Comparison of ENCODE assay signal across 12 cellular contexts in the genomic region with DNA sequence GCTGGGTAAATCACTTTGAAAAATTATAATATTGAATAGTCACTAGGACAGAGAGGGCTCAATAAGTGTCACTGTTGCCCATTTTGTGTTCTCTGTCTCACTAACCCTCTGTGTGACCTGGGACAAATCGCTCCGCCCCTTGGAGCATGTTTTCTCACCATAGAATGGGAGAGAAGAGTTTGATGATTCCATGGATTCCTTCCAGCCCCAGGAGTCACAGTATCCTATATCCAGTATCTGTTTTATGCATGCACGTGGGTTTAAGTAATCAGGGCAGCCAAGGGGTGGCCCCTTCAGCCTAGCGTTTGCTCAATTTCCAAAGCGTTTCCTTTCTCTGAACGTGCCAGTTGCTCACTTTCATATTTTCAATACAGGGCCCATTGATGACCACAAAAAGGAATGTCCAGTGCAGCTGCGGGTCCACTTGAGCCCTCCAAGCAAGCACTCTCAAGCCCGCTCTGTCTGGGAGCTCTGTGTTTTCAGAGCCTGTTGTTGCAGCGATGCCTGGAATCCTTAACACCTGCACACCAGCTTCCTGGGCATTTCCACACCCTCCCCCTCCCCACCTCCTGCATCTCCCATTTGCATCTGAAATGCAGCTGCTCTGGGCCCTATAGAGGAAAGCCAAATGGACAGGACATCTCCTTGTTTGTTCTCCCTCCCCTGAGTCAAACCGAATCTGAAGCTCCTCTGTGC.
A peak's percentile ranks its signal among the peaks of the same experiment; 100 is the strongest.
DNase-seq lines count a peak whose midpoint lies in the region; ATAC-seq and TF ChIP-seq lines count a peak whose summit lies in the region.
"Had no signal": no experiment of that assay in that cellular context is flagged by ENCODE, and none has a peak within 500 bp of the region (broad histone marks: within the 10 kb centered on the region; RNA-seq: fewer than 3 reads in every experiment).

No MANE protein-coding gene starts in this region.

- H3K4me1 ChIP-seq in GM23338 (ENCODE audit: insufficient read depth) = peaks cover 15% of the 10 kb centered on the region

- H3K36me3 Mint-ChIP-seq in GM23338 (ENCODE audit: low read depth) (no peaks in the 10 kb centered on the region; the same call in 2 of the 3 replicates), brain (no peaks in the 10 kb centered on the region), nephron progenitor cell (ENCODE audit: low read depth) (no peaks in the 10 kb centered on the region)

- ATAC-seq in GM23338 (peak; percentile 99), HG03354 (IDR thresholded peaks at IDR 0.05; ENCODE audit: poor library complexity, severe bottlenecking, unreplicated experiment) (no peak)

- H3K4me3 ChIP-seq in GM23338 = peak overlapping the region; percentile 44
- no peak overlapping the region for H3K4me3 ChIP-seq in coronary artery
- no peak overlapping the region for H3K4me3 ChIP-seq in brain microvascular endothelial cell (ENCODE audit: low read depth, low read length)
- H3K4me3 ChIP-seq: tibial nerve had no signal

- H3K27me3 Mint-ChIP-seq in GM23338 (ENCODE audit: insufficient read depth, low read depth, poor library complexity) (peaks cover 4% of the 10 kb centered on the region), brain (peaks cover 6% of the 10 kb centered on the region), nephron progenitor cell (ENCODE audit: low read depth, poor library complexity) (peaks cover 4% of the 10 kb centered on the region)
- H3K27me3 Mint-ChIP-seq: central memory CD8-positive, alpha-beta T cell had no signal

- H3K36me3 ChIP-seq in GM23338 (ENCODE audit: insufficient read depth) = no peaks in the 10 kb centered on the region
- no peaks in the 10 kb centered on the region for H3K36me3 ChIP-seq in brain microvascular endothelial cell (replicated peaks)
- H3K36me3 ChIP-seq: tibial nerve had no signal

- H3K4me3 Mint-ChIP-seq in GM23338 (peak overlapping the region; percentile 71), brain (peak overlapping the region in 1 of 5 experiments; percentile 41), nephron progenitor cell (peak overlapping the region; percentile 62)
- H3K4me3 Mint-ChIP-seq: central memory CD8-positive, alpha-beta T cell had no signal

- H3K4me2 ChIP-seq in GM23338 = peak overlapping the region; percentile 66

- H3F3A ChIP-seq in GM23338 (replicated peaks; ENCODE audit: low read depth) = 0 out of 2 replicates have a peak, but pooled peaks cover 3% of the 10 kb centered on the region

- no peaks in the 10 kb centered on the region for H3K79me2 ChIP-seq in GM23338 (replicated peaks; ENCODE audit: insufficient read depth)

- H3K9me2 ChIP-seq in GM23338 (ENCODE audit: insufficient read depth) = peaks cover 17% of the 10 kb centered on the region

- in situ Hi-C loops in brain microvascular endothelial cell (cut with HindIII; ENCODE audit: low pct_ligation_motif_present, low sequenced_read_pairs) = no loop called here

- H3K9me3 Mint-ChIP-seq in GM23338 = no peaks in the 10 kb centered on the region; the same call in 2 of the 3 replicates
- H3K9me3 Mint-ChIP-seq in brain = peaks cover 0 to 4% (median 0%) of the 10 kb centered on the region in 5 experiments
- H3K9me3 Mint-ChIP-seq in nephron progenitor cell = no peaks in the 10 kb centered on the region
- H3K9me3 Mint-ChIP-seq: central memory CD8-positive, alpha-beta T cell had no signal

- H3K27ac ChIP-seq in GM23338 (ENCODE audit: low read depth) = peak overlapping the region; percentile 85
- no peak overlapping the region for H3K27ac ChIP-seq in coronary artery
- no peak overlapping the region for H3K27ac ChIP-seq in brain microvascular endothelial cell
- H3K27ac ChIP-seq: tibial nerve had no signal

- H3K27me3 ChIP-seq in GM23338 (ENCODE audit: insufficient read depth) (no peaks in the 10 kb centered on the region), brain microvascular endothelial cell (replicated peaks) (no peaks in the 10 kb centered on the region)
- H3K27me3 ChIP-seq: tibial nerve had no signal

- H2AFZ ChIP-seq in GM23338 = no peak overlapping the region

- H3K27ac Mint-ChIP-seq in GM23338 = peak overlapping the region; percentile 96
- peak overlapping the region in 3 of 5 experiments; percentile 10 to 33 (median 30) for H3K27ac Mint-ChIP-seq in brain
- H3K27ac Mint-ChIP-seq in nephron progenitor cell = no peak overlapping the region

- H4K20me1 ChIP-seq in GM23338 (replicated peaks; ENCODE audit: insufficient read depth) = no peaks in the 10 kb centered on the region

- TF ChIP-seq CTCF in GM23338 (conservative IDR thresholded peaks at IDR 0.05; ENCODE audit: low read depth in 2 of 2) (no peak), brain (conservative IDR thresholded peaks at IDR 0.05) (no peak), nephron progenitor cell (IDR thresholded peaks at IDR 0.05) (no peak), coronary artery (IDR thresholded peaks at IDR 0.05) (no peak), brain microvascular endothelial cell (IDR thresholded peaks at IDR 0.05; ENCODE audit: low read depth, low read length, missing control alignments) (no peak)

- DNase-seq in GM23338 (ENCODE audit: low spot score) (peak; percentile 95), NCI-H2081 treated with DMSO at 0.1 percent for 48 hours (lab: John Stamatoyannopoulos, UW) (peak; percentile 83), nephron progenitor cell (peak; percentile 13), KG1 (lab: John Stamatoyannopoulos, UW) (no peak), coronary artery (ENCODE audit: low spot score) (no peak), brain microvascular endothelial cell (no peak)
- DNase-seq: MV-4-11, SIG-M5 had no signal

- H3K4me1 Mint-ChIP-seq in GM23338 (peaks cover 22% of the 10 kb centered on the region), brain (peaks cover 21% of the 10 kb centered on the region), nephron progenitor cell (peaks cover 20% of the 10 kb centered on the region)

TF ChIP-seq in GM23338, 12 proteins besides CTCF, POLR2A, EP300 and RAD21 (continues in another document):
- 0 out of 2 replicates have a peak, but pooled peaks have one; percentile 48 for TF ChIP-seq NANOG (IDR thresholded peaks at IDR 0.05; ENCODE audit: borderline replicate concordance)
- TF ChIP-seq ZNF462 (CRISPR knock-in tag; IDR thresholded peaks at IDR 0.05) = peak; percentile 96
- 0 out of 2 replicates have a peak, but pooled peaks have one; percentile 27 for TF ChIP-seq CREB1 (CRISPR knock-in tag; IDR thresholded peaks at IDR 0.05; ENCODE audit: low read depth)
- TF ChIP-seq EZH2phosphoT487 (IDR thresholded peaks at IDR 0.05; ENCODE audit: unreplicated experiment) = no peak

Comparison
In these comparisons a context has a peak if more than half of its experiments do, and no peak if none do; other contexts are left out.
1. DNase-seq: peak in GM23338 (single experiment), NCI-H2081 treated with DMSO at 0.1 percent for 48 hours (single experiment) and nephron progenitor cell (single experiment); none in KG1 (single experiment), coronary artery (single experiment) and brain microvascular endothelial cell (single experiment).